17 cellular contexts compared by ENCODE assay signal in the genomic region with DNA sequence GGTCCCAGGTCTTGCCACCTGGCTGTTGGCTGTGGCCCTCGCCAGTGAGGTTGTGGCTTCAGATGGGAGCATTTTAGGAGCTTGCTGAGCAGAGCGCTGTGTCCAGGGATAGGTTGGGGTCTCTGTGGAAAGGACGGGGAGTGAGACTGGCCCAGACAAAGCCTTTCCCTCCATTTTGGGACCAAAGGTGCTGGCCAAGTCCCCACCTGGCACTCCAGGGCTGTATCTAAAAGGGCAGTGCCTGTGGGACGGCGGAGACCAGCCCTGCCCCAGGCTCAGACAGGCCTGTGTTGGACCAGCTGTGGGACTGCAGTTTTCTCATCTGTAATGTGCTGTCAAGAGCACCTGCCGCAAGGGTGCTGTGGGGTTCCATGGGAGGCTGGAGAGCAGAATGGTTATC. TPM values are rescaled to one million over a fixed set of nuclear protein-coding genes. Genes with fewer than 3 reads are reported as not detected.
DNase-seq lines count a peak whose midpoint lies in the region; ATAC-seq, FAIRE-seq and TF ChIP-seq lines count a peak whose summit lies in the region.
"Had no signal": no experiment of that assay in that cellular context is flagged by ENCODE, and none has a peak within 500 bp of the region (broad histone marks: within the 10 kb centered on the region; RNA-seq: fewer than 3 reads in every experiment).

No MANE protein-coding gene starts in this region.

- WGBS in H1 (ENCODE audit: extremely low coverage in 1 of 2, insufficient coverage in 1 of 2, insufficient read length in 1 of 2, insufficient replicate concordance in 2 of 2, low coverage in 1 of 2, low lambda C conversion rate in 2 of 2, missing lambda C conversion rate in 1 of 2), 2 experiments: 91% methylated on average over 6 of the region's 6 CpGs; no CpG with 5 or more reads in 1 of the 2 experiments
- 95% methylated on average over 5 of the region's 6 CpGs for WGBS in SK-N-SH (ENCODE audit: low lambda C conversion rate)

- no peaks in the 10 kb centered on the region for H4K20me1 ChIP-seq in BLaER1 treated with 17β-estradiol and CSF1 and Interleukin-3, amounts not matched to agents 10 nM and 100 nM
- H4K20me1 ChIP-seq in H1 (replicated peaks in 1 of 2; ENCODE audit: control insufficient read depth in 1 of 2, insufficient read depth in 2 of 2, low read length in 2 of 2): no peaks in the 10 kb centered on the region
- H4K20me1 ChIP-seq in osteoblast (ENCODE audit: insufficient read depth, low read length): no peaks in the 10 kb centered on the region
- no peaks in the 10 kb centered on the region for H4K20me1 ChIP-seq in SK-N-SH (ENCODE audit: insufficient read depth)

- H3K79me2 ChIP-seq in H1 (ENCODE audit: control insufficient read depth in 1 of 2, insufficient read depth in 2 of 2, low read length in 2 of 2): no peaks in the 10 kb centered on the region
- H3K79me2 ChIP-seq in osteoblast (ENCODE audit: insufficient read depth, low read length): no peaks in the 10 kb centered on the region
- no peaks in the 10 kb centered on the region for H3K79me2 ChIP-seq in SK-N-SH (ENCODE audit: insufficient read depth)

- no peak for ATAC-seq in activated CD4-positive, alpha-beta T cell treated with anti-CD3 and anti-CD28 coated beads for 36 hours

- H3F3A ChIP-seq in SK-N-SH (replicated peaks; ENCODE audit: insufficient read depth): no peaks in the 10 kb centered on the region

- no peaks in the 10 kb centered on the region for H3K36me3 ChIP-seq in BLaER1 treated with 17β-estradiol and CSF1 and Interleukin-3, amounts not matched to agents 10 nM and 100 nM
- H3K36me3 ChIP-seq in H1 (ENCODE audit: control insufficient read depth in 2 of 4, insufficient read depth in 4 of 4, low read length in 3 of 4) (no peaks in the 10 kb centered on the region), osteoblast (ENCODE audit: insufficient read depth, low read length) (no peaks in the 10 kb centered on the region), SK-N-SH (replicated peaks in 1 of 2; ENCODE audit: control insufficient read depth in 1 of 2, insufficient read depth in 2 of 2, low read length in 1 of 2) (no peaks in the 10 kb centered on the region)
- H3K36me3 ChIP-seq: HAP-1 had no signal

- H3K4ac ChIP-seq in H1 (replicated peaks; ENCODE audit: insufficient read length, low read depth, low read length): no peak overlapping the region

- peak overlapping the region in 8 of 11 experiments; percentile 3 to 70 (median 54); a peak in 14 of 22 replicates for H3K4me2 ChIP-seq in BLaER1 treated with 17β-estradiol and CSF1 and Interleukin-3, amounts not matched to agents 10 nM and 100 nM
- no peak overlapping the region for H3K4me2 ChIP-seq in H1 (ENCODE audit: insufficient read depth in 1 of 2, low read depth in 2 of 2, low read length in 2 of 2)
- no peak overlapping the region for H3K4me2 ChIP-seq in osteoblast (ENCODE audit: insufficient read depth, low read length)
- no peak overlapping the region for H3K4me2 ChIP-seq in SK-N-SH

- no peak overlapping the region for H2BK5ac ChIP-seq in H1 (ENCODE audit: low read depth, low read length)

- DNase-seq in activated CD4-positive, alpha-beta T cell treated with anti-CD3 and anti-CD28 coated beads, Interleukin-2, amount 10 ng/mL, durations not matched to agents 24 days and 14 days: no peak
- no peak for DNase-seq in activated CD4-positive, alpha-beta T cell treated with anti-CD3 and anti-CD28 coated beads for 36 hours
- no peak for DNase-seq in H1 (ENCODE audit: low read depth in 1 of 2, low spot score in 2 of 2)
- peak; percentile 46 for DNase-seq in osteoblast (ENCODE audit: insufficient read length, low spot score, missing footprints)
- DNase-seq in DMS53 treated with DMSO at 0.1 percent for 48 hours (lab: John Stamatoyannopoulos, UW; ENCODE audit: unreplicated experiment): no peak
- DNase-seq in SK-N-SH: no peak
- DNase-seq in foreskin melanocyte: no peak
- DNase-seq: C1 segment of cervical spinal cord, DMS79 treated with DMSO at 0.1 percent for 48 hours, GDM1, GOT3 had no signal

- peak overlapping the region in 2 of 11 experiments; percentile 20 to 21; a peak in 2 of 22 replicates for H3K27ac ChIP-seq in BLaER1 treated with 17β-estradiol and CSF1 and Interleukin-3, amounts not matched to agents 10 nM and 100 nM
- no peak overlapping the region for H3K27ac ChIP-seq in H1 (ENCODE audit: low read depth, low read length)
- no peak overlapping the region for H3K27ac ChIP-seq in osteoblast (ENCODE audit: low read depth, low read length)
- no peak overlapping the region for H3K27ac ChIP-seq in SK-N-SH (ENCODE audit: low read depth in 2 of 2, low read length in 1 of 2)
- H3K27ac ChIP-seq: 22Rv1 had no signal

- H3K9ac ChIP-seq in BLaER1 treated with 17β-estradiol and CSF1 and Interleukin-3, amounts not matched to agents 10 nM and 100 nM: no peak overlapping the region
- H3K9ac ChIP-seq in H1 (replicated peaks in 1 of 4; ENCODE audit: extremely low read depth in 1 of 4, low read depth in 3 of 4, low read length in 3 of 4): no peak overlapping the region
- no peak overlapping the region for H3K9ac ChIP-seq in SK-N-SH

- no peak overlapping the region for H2BK20ac ChIP-seq in H1 (ENCODE audit: low read length)

- no peak overlapping the region for H2AFZ ChIP-seq in H1 (ENCODE audit: low read length)
- H2AFZ ChIP-seq in osteoblast (ENCODE audit: low read length): no peak overlapping the region
- no peak overlapping the region for H2AFZ ChIP-seq in SK-N-SH (ENCODE audit: low read depth)

- H3K36me3 Mint-ChIP-seq in activated CD4-positive, alpha-beta T cell treated with anti-CD3 and anti-CD28 coated beads, Interleukin-2, amount 10 ng/mL, durations not matched to agents 24 days and 14 days (ENCODE audit: low read depth): no peaks in the 10 kb centered on the region
- no peaks in the 10 kb centered on the region for H3K36me3 Mint-ChIP-seq in activated CD4-positive, alpha-beta T cell treated with anti-CD3 and anti-CD28 coated beads for 36 hours (ENCODE audit: low read depth)
- H3K36me3 Mint-ChIP-seq: CD4-positive, alpha-beta memory T cell had no signal

- POLR2A ChIA-PET in activated CD4-positive, alpha-beta T cell treated with anti-CD3 and anti-CD28 coated beads for 36 hours (lab: Charles Lee): no interaction called here
- POLR2A ChIA-PET in H1 (lab: Charles Lee; ENCODE audit: partially characterized antibody) (interaction anchor here (0.7 to 1.4 kb wide), 5 partner anchors 14 to 114 kb away, joined by 3 to 6 read pairs (median 5); a partner anchor contains a TSS), SK-N-SH (lab: Yijun Ruan, JAX) (no interaction called here)

- H2BK12ac ChIP-seq in H1 (ENCODE audit: low read depth, low read length): no peak overlapping the region

- no peaks in the 10 kb centered on the region for H3K23me2 ChIP-seq in H1 (ENCODE audit: low read depth, low read length)

- no peak overlapping the region for H4K8ac ChIP-seq in H1 (ENCODE audit: extremely low read depth, insufficient read depth, low read length)

- no peak overlapping the region for H2BK120ac ChIP-seq in H1 (replicated peaks; ENCODE audit: low read depth, low read length)

- H3K4me1 ChIP-seq in BLaER1 treated with 17β-estradiol and CSF1 and Interleukin-3, amounts not matched to agents 10 nM and 100 nM: peaks cover 43 to 61% (median 56%) of the 10 kb centered on the region in 10 experiments
- H3K4me1 ChIP-seq in H1 (replicated peaks in 1 of 4; ENCODE audit: control insufficient read depth in 3 of 4, insufficient read depth in 4 of 4, low read length in 3 of 4): peaks cover 0 to 7% (median 3%) of the 10 kb centered on the region in 4 experiments; a peak in 4 of 7 replicates
- peaks cover 5% of the 10 kb centered on the region for H3K4me1 ChIP-seq in osteoblast (ENCODE audit: insufficient read depth, low read length)
- H3K4me1 ChIP-seq in SK-N-SH (ENCODE audit: control insufficient read depth in 1 of 2, insufficient read depth in 2 of 2, low read depth in 1 of 2, low read length in 1 of 2): peaks cover 0 to 1% of the 10 kb centered on the region in 2 experiments; a peak in 1 of 4 replicates
- H3K4me1 ChIP-seq: HAP-1 had no signal

- no peak overlapping the region for H3K14ac ChIP-seq in H1 (ENCODE audit: insufficient read length)

- TF ChIP-seq RAD21 in H1 (IDR thresholded peaks at IDR 0.05 in 1 of 2, conservative IDR thresholded peaks at IDR 0.05 in 1 of 2; ENCODE audit: low read depth in 2 of 2, low read length in 2 of 2) (no peak), SK-N-SH (IDR thresholded peaks at IDR 0.05; ENCODE audit: low read length) (no peak)

- CTCF ChIA-PET in activated CD4-positive, alpha-beta T cell treated with anti-CD3 and anti-CD28 coated beads for 36 hours (lab: Charles Lee): interaction anchor here (0.7 to 5.4 kb wide), 6 partner anchors 26 to 522 kb away, joined by 3 to 27 read pairs (median 4); a partner anchor contains a TSS
- CTCF ChIA-PET in H1 (lab: Charles Lee; ENCODE audit: partially characterized antibody) (interaction anchor here (0.6 to 5.2 kb wide), 28 partner anchors 8 to 450 kb away, joined by 3 to 56 read pairs (median 4); no protein-coding TSS in a partner anchor), SK-N-SH (lab: Yijun Ruan, JAX) (interaction anchor here (0.7 to 1.6 kb wide), 6 partner anchors 9 to 153 kb away, joined by 3 to 7 read pairs (median 3); no protein-coding TSS in a partner anchor)

- no peaks in the 10 kb centered on the region for H3K27me3 ChIP-seq in BLaER1 treated with 17β-estradiol and CSF1 and Interleukin-3, amounts not matched to agents 10 nM and 100 nM
- peaks cover 0 to 9% (median 0%) of the 10 kb centered on the region in 4 experiments; a peak in 5 of 7 replicates for H3K27me3 ChIP-seq in H1 (replicated peaks in 1 of 4; ENCODE audit: control insufficient read depth in 3 of 4, extremely low read depth in 1 of 4, insufficient read depth in 3 of 4, low read length in 3 of 4)
- no peaks in the 10 kb centered on the region for H3K27me3 ChIP-seq in osteoblast (ENCODE audit: insufficient read depth, low read length)
- H3K27me3 ChIP-seq in SK-N-SH (ENCODE audit: insufficient read depth): no peaks in the 10 kb centered on the region

- intact Hi-C loops in activated CD4-positive, alpha-beta T cell treated with anti-CD3 and anti-CD28 coated beads, Interleukin-2, amount 10 ng/mL, durations not matched to agents 24 days and 14 days (cut with micrococcal nuclease): loop anchor here (10.0 kb wide), 2 partner anchors 148 to 502 kb away; no protein-coding TSS in a partner anchor
- intact Hi-C loops in activated CD4-positive, alpha-beta T cell treated with anti-CD3 and anti-CD28 coated beads for 36 hours (cut with DNase I, micrococcal nuclease): loop anchor here in 1 of 2 experiments (1.0 kb wide), 1 partner anchor 153 kb away; no protein-coding TSS in a partner anchor

- no peaks in the 10 kb centered on the region for H3K9me3 Mint-ChIP-seq in activated CD4-positive, alpha-beta T cell treated with anti-CD3 and anti-CD28 coated beads, Interleukin-2, amount 10 ng/mL, durations not matched to agents 24 days and 14 days
- no peaks in the 10 kb centered on the region for H3K9me3 Mint-ChIP-seq in activated CD4-positive, alpha-beta T cell treated with anti-CD3 and anti-CD28 coated beads for 36 hours (ENCODE audit: low read depth)

- no peak overlapping the region for H3K18ac ChIP-seq in H1 (ENCODE audit: extremely low read depth, low read length)

- H3K4me3 ChIP-seq in BLaER1 treated with 17β-estradiol and CSF1 and Interleukin-3, amounts not matched to agents 10 nM and 100 nM: no peak overlapping the region
- H3K4me3 ChIP-seq in H1 (ENCODE audit: extremely low read depth in 1 of 4, insufficient read depth in 2 of 4, low read depth in 3 of 4, low read length in 4 of 4) (no peak overlapping the region), osteoblast (ENCODE audit: insufficient read depth, low read length) (no peak overlapping the region), SK-N-SH (ENCODE audit: low read depth in 2 of 2, low read length in 1 of 2) (no peak overlapping the region)
- H3K4me3 ChIP-seq: HAP-1 had no signal

- no peaks in the 10 kb centered on the region for H3K79me1 ChIP-seq in H1 (ENCODE audit: low read depth, low read length)

- peaks cover 15% of the 10 kb centered on the region for H3K4me1 Mint-ChIP-seq in activated CD4-positive, alpha-beta T cell treated with anti-CD3 and anti-CD28 coated beads, Interleukin-2, amount 10 ng/mL, durations not matched to agents 24 days and 14 days
- H3K4me1 Mint-ChIP-seq in activated CD4-positive, alpha-beta T cell treated with anti-CD3 and anti-CD28 coated beads for 36 hours: peaks cover 16% of the 10 kb centered on the region

- H4K5ac ChIP-seq in H1 (ENCODE audit: insufficient read length, low read depth, low read length): no peak overlapping the region

- TF ChIP-seq CTCF in H1 (IDR thresholded peaks at IDR 0.05; ENCODE audit: control extremely low read depth in 1 of 3, insufficient read depth in 1 of 3, low read depth in 1 of 3, low read length in 3 of 3): no peak
- TF ChIP-seq CTCF in osteoblast (IDR thresholded peaks at IDR 0.05; ENCODE audit: extremely low read depth, low read depth, low read length): no peak
- no peak for TF ChIP-seq CTCF in SK-N-SH (IDR thresholded peaks at IDR 0.05)

- H3K27me3 Mint-ChIP-seq in activated CD4-positive, alpha-beta T cell treated with anti-CD3 and anti-CD28 coated beads, Interleukin-2, amount 10 ng/mL, durations not matched to agents 24 days and 14 days: no peaks in the 10 kb centered on the region
- no peaks in the 10 kb centered on the region for H3K27me3 Mint-ChIP-seq in activated CD4-positive, alpha-beta T cell treated with anti-CD3 and anti-CD28 coated beads for 36 hours

- no peak for TF ChIP-seq POLR2A in H1 (IDR thresholded peaks at IDR 0.05; ENCODE audit: control extremely low read depth in 1 of 2, low read depth in 2 of 2, low read length in 2 of 2)

- no peak overlapping the region for H2AK5ac ChIP-seq in H1 (ENCODE audit: low read depth, low read length)

- no peak overlapping the region for H3K23ac ChIP-seq in H1 (ENCODE audit: insufficient read length)

- no peak for FAIRE-seq in H1 (lab: Jason Lieb, UNC)
- FAIRE-seq: GM19239, HTR-8/SVneo had no signal

- no peak overlapping the region for H4K91ac ChIP-seq in H1 (replicated peaks; ENCODE audit: insufficient read length, low read length)

- H3K9me2 ChIP-seq in SK-N-SH: no peaks in the 10 kb centered on the region

- H3K9me3 ChIP-seq in BLaER1 treated with 17β-estradiol and CSF1 and Interleukin-3, amounts not matched to agents 10 nM and 100 nM (replicated peaks in 1 of 11): no peaks in the 10 kb centered on the region
- no peaks in the 10 kb centered on the region for H3K9me3 ChIP-seq in H1 (ENCODE audit: insufficient read depth in 2 of 2, low read depth in 1 of 2, low read length in 1 of 2)
- H3K9me3 ChIP-seq in osteoblast (ENCODE audit: low read depth, low read length): no peaks in the 10 kb centered on the region
- no peaks in the 10 kb centered on the region for H3K9me3 ChIP-seq in SK-N-SH
- H3K9me3 ChIP-seq: HAP-1 had no signal

- no peak overlapping the region for H3K56ac ChIP-seq in H1 (replicated peaks; ENCODE audit: insufficient read length, low read depth, low read length)

- peak overlapping the region; percentile 25 for H3K27ac Mint-ChIP-seq in activated CD4-positive, alpha-beta T cell treated with anti-CD3 and anti-CD28 coated beads, Interleukin-2, amount 10 ng/mL, durations not matched to agents 24 days and 14 days
- H3K27ac Mint-ChIP-seq in activated CD4-positive, alpha-beta T cell treated with anti-CD3 and anti-CD28 coated beads for 36 hours: no peak overlapping the region
- H3K27ac Mint-ChIP-seq: CD4-positive, alpha-beta memory T cell had no signal

- H3K4me3 Mint-ChIP-seq in activated CD4-positive, alpha-beta T cell treated with anti-CD3 and anti-CD28 coated beads, Interleukin-2, amount 10 ng/mL, durations not matched to agents 24 days and 14 days: no peak overlapping the region
- no peak overlapping the region for H3K4me3 Mint-ChIP-seq in activated CD4-positive, alpha-beta T cell treated with anti-CD3 and anti-CD28 coated beads for 36 hours
- H3K4me3 Mint-ChIP-seq: CD4-positive, alpha-beta memory T cell had no signal

- no peak for TF ChIP-seq EP300 in H1 (IDR thresholded peaks at IDR 0.05; ENCODE audit: borderline replicate concordance in 1 of 2, low read depth in 2 of 2, low read length in 2 of 2)
- TF ChIP-seq EP300 in SK-N-SH (IDR thresholded peaks at IDR 0.05; ENCODE audit: borderline replicate concordance in 1 of 2, low read depth in 1 of 2, low read length in 1 of 2): no peak

- H2BK15ac ChIP-seq in H1 (ENCODE audit: low read length): peak overlapping the region; percentile 67; the same call in 1 of the 2 replicates

RNA-seq across cellular contexts. Expression of a gene that starts 5.0 kb away (rescaled TPM):
- 63.2 and 66.5 TPM in 2 replicates for total RNA-seq in activated CD4-positive, alpha-beta T cell treated with anti-CD3 and anti-CD28 coated beads, Interleukin-2, amount 10 ng/mL, durations not matched to agents 24 days and 14 days
- 10 to 100 TPM; 32.5 to 36.8 TPM for total RNA-seq in activated CD4-positive, alpha-beta T cell treated with anti-CD3 and anti-CD28 coated beads for 36 hours
- 35.8 and 39.4 TPM in 2 replicates for total RNA-seq in H1 (2021; fragmentation: NEBNext Ultra II Directional; extraction: Animal tissue kit (Norgen Biotek cat#: 25700))
- polyA plus RNA-seq in H1 (2011; rRNA removed) (44.0 and 69.0 TPM in 2 replicates), SK-N-SH (2012; rRNA removed) (57.8 and 68.3 TPM in 2 replicates)
- 47.9 TPM for polyA plus RNA-seq in H1 (2011; cell fraction: cytosol; rRNA removed)
- polyA plus RNA-seq in H1 (2011; cell fraction: nucleus; rRNA removed): 87.7 TPM
- polyA plus RNA-seq in H1 (2012, experiment 1 of 2): 24.9 to 38.8 TPM (median 38.0 TPM) in 4 replicates
- polyA plus RNA-seq in H1 (2012, experiment 2 of 2): 36.2 TPM
- 21.4 TPM for polyA plus RNA-seq in H1 (2013, experiment 1 of 2)
- 23.8 TPM for polyA plus RNA-seq in H1 (2013, experiment 2 of 2)
- 22.1 and 45.1 TPM in 2 replicates for polyA minus RNA-seq in H1 (2011; rRNA and poly(A)+ RNA removed)
- polyA minus RNA-seq in H1 (2011; cell fraction: cytosol; rRNA and poly(A)+ RNA removed): 20.6 TPM
- 27.7 TPM for polyA minus RNA-seq in H1 (2011; cell fraction: nucleus; rRNA and poly(A)+ RNA removed)
- 22.7 and 25.0 TPM in 2 replicates for total RNA-seq in osteoblast
- 25.4 and 36.9 TPM in 2 replicates for polyA plus RNA-seq in SK-N-SH (2012; cell fraction: cytosol; rRNA removed)
- polyA plus RNA-seq in SK-N-SH (2012; cell fraction: nucleus; rRNA removed): 70.6 and 91.3 TPM in 2 replicates

RNA-seq across cellular contexts. Expression of a gene that starts 27.0 kb away (rescaled TPM):
- total RNA-seq in activated CD4-positive, alpha-beta T cell treated with anti-CD3 and anti-CD28 coated beads, Interleukin-2, amount 10 ng/mL, durations not matched to agents 24 days and 14 days: 21.0 and 21.1 TPM in 2 replicates
- 10 to 100 TPM; 10.6 to 11.0 TPM for total RNA-seq in activated CD4-positive, alpha-beta T cell treated with anti-CD3 and anti-CD28 coated beads for 36 hours
- total RNA-seq in H1 (2021; fragmentation: NEBNext Ultra II Directional; extraction: Animal tissue kit (Norgen Biotek cat#: 25700)): 86.0 and 89.9 TPM in 2 replicates
- polyA plus RNA-seq in H1 (2011; rRNA removed) (124 and 229 TPM in 2 replicates), SK-N-SH (2012; rRNA removed) (45.0 and 60.4 TPM in 2 replicates)
- polyA plus RNA-seq in H1 (2011; cell fraction: cytosol; rRNA removed): 146 TPM
- 185 TPM for polyA plus RNA-seq in H1 (2011; cell fraction: nucleus; rRNA removed)
- polyA plus RNA-seq in H1 (2012, experiment 1 of 2): 52.9 to 98.2 TPM (median 88.2 TPM) in 4 replicates
- polyA plus RNA-seq in H1 (2012, experiment 2 of 2): 88.4 TPM
- polyA plus RNA-seq in H1 (2013, experiment 1 of 2): 83.0 TPM
- 81.8 TPM for polyA plus RNA-seq in H1 (2013, experiment 2 of 2)
- polyA minus RNA-seq in H1 (2011; rRNA and poly(A)+ RNA removed): 13.0 and 20.1 TPM in 2 replicates
- polyA minus RNA-seq in H1 (2011; cell fraction: cytosol; rRNA and poly(A)+ RNA removed): 66.1 TPM
- 39.9 TPM for polyA minus RNA-seq in H1 (2011; cell fraction: nucleus; rRNA and poly(A)+ RNA removed)
- 82.5 and 91.6 TPM in 2 replicates for total RNA-seq in osteoblast
- 29.7 and 48.7 TPM in 2 replicates for polyA plus RNA-seq in SK-N-SH (2012; cell fraction: cytosol; rRNA removed)
- 58.1 and 89.1 TPM in 2 replicates for polyA plus RNA-seq in SK-N-SH (2012; cell fraction: nucleus; rRNA removed)

RNA-seq across cellular contexts. Expression of a gene that starts 27.3 kb away (rescaled TPM):
- total RNA-seq in activated CD4-positive, alpha-beta T cell treated with anti-CD3 and anti-CD28 coated beads, Interleukin-2, amount 10 ng/mL, durations not matched to agents 24 days and 14 days: 5.2 and 5.8 TPM in 2 replicates
- 1 to 10 TPM; 1.8 to 2.1 TPM for total RNA-seq in activated CD4-positive, alpha-beta T cell treated with anti-CD3 and anti-CD28 coated beads for 36 hours
- total RNA-seq in H1 (2021; fragmentation: NEBNext Ultra II Directional; extraction: Animal tissue kit (Norgen Biotek cat#: 25700)): 22.6 and 23.6 TPM in 2 replicates
- polyA plus RNA-seq in H1 (2011; rRNA removed) (61.6 and 82.8 TPM in 2 replicates), SK-N-SH (2012; rRNA removed) (47.6 and 49.4 TPM in 2 replicates)
- polyA plus RNA-seq in H1 (2011; cell fraction: cytosol; rRNA removed): 53.6 TPM
- 57.3 TPM for polyA plus RNA-seq in H1 (2011; cell fraction: nucleus; rRNA removed)
- 20.0 to 33.4 TPM (median 31.7 TPM) in 4 replicates for polyA plus RNA-seq in H1 (2012, experiment 1 of 2)
- polyA plus RNA-seq in H1 (2012, experiment 2 of 2): 46.9 TPM
- 21.6 TPM for polyA plus RNA-seq in H1 (2013, experiment 1 of 2)
- polyA plus RNA-seq in H1 (2013, experiment 2 of 2): 21.2 TPM
- 15.3 and 16.1 TPM in 2 replicates for polyA minus RNA-seq in H1 (2011; rRNA and poly(A)+ RNA removed)
- polyA minus RNA-seq in H1 (2011; cell fraction: cytosol; rRNA and poly(A)+ RNA removed): 15.0 TPM
- polyA minus RNA-seq in H1 (2011; cell fraction: nucleus; rRNA and poly(A)+ RNA removed): 24.1 TPM
- total RNA-seq in osteoblast: 53.6 and 63.3 TPM in 2 replicates
- polyA plus RNA-seq in SK-N-SH (2012; cell fraction: cytosol; rRNA removed): 23.5 and 33.3 TPM in 2 replicates
- polyA plus RNA-seq in SK-N-SH (2012; cell fraction: nucleus; rRNA removed): 28.9 and 41.6 TPM in 2 replicates

Comparison
In these comparisons a context has a peak if more than half of its experiments do, and no peak if none do; other contexts are left out.
1. H3K4me2 ChIP-seq: peak in BLaER1 treated with 17β-estradiol and CSF1 and Interleukin-3, amounts not matched to agents 10 nM and 100 nM (8 of 11); none in H1 (0 of 2), osteoblast (single experiment) and SK-N-SH (single experiment).